In genomic region chr17:45197555-45198334, GRCh38 we compare ENCODE assay signal across 8 cellular contexts. TPM values are rescaled to one million over a fixed set of nuclear protein-coding genes. Genes with fewer than 3 reads are reported as not detected.
DNase-seq lines count a peak whose midpoint lies in the region; ATAC-seq and TF ChIP-seq lines count a peak whose summit lies in the region.

No MANE protein-coding gene starts in this region.

- H3K27me3 ChIP-seq in kidney epithelial cell (ENCODE audit: control insufficient read depth, insufficient read depth, low read length): no peaks in the 10 kb centered on the region

- TF ChIP-seq CTCF in GM10266 (IDR thresholded peaks at IDR 0.05; ENCODE audit: control insufficient read depth, insufficient read depth, low read depth, missing control alignments) (peak; percentile 100), kidney epithelial cell (IDR thresholded peaks at IDR 0.05; ENCODE audit: insufficient read depth, low read length, poor library complexity, severe bottlenecking) (peak; percentile 100)

- no peak overlapping the region for H3K4me3 ChIP-seq in kidney epithelial cell (ENCODE audit: low read depth, low read length)

- H3K36me3 ChIP-seq in kidney epithelial cell (ENCODE audit: control insufficient read depth, insufficient read depth, low read length): no peaks in the 10 kb centered on the region

- DNase-seq in GM10266 (ENCODE audit: extremely low spot score) (peak; percentile 85), NCI-H2227 treated with DMSO at 0.1 percent for 48 hours (lab: John Stamatoyannopoulos, UW) (peak; percentile 64), cerebellar cortex (ENCODE audit: low spot score) (peak; percentile 88), kidney epithelial cell (ENCODE audit: low read depth) (no peak), NCI-H1048 (lab: John Stamatoyannopoulos, UW) (no peak)
- DNase-seq in stimulated activated CD4-positive, alpha-beta T cell treated with anti-CD3 and anti-CD28 coated beads, Interleukin-15, amount 100 ng/mL, for 24 hours: peak; percentile 94

- peak; percentile 82 for ATAC-seq in HG03066 (IDR thresholded peaks at IDR 0.05; ENCODE audit: low read depth, unreplicated experiment)
- peak; percentile 97 to 100 for ATAC-seq in activated CD4-positive, CD25-positive, alpha-beta regulatory T cell treated with anti-CD3 and anti-CD28 coated beads, Interleukin-2, amount 50 U/mL, for 24 hours

RNA-seq across cellular contexts. Expression of gene FMNL1, which starts 23.9 kb away (rescaled TPM):
- total RNA-seq in kidney epithelial cell: 26.0 and 27.5 TPM in 2 replicates

RNA-seq across cellular contexts. Expression of gene HEXIM2, which starts 36.1 kb away (rescaled TPM):
- 7.7 and 10.4 TPM in 2 replicates for total RNA-seq in kidney epithelial cell

RNA-seq across cellular contexts. Expression of gene HEXIM1, which starts 49.5 kb away (rescaled TPM):
- 17.9 and 20.0 TPM in 2 replicates for total RNA-seq in kidney epithelial cell

Comparison
In these comparisons a context has a peak if more than half of its experiments do, and no peak if none do; other contexts are left out.
1. DNase-seq: peak in GM10266 (single experiment), NCI-H2227 treated with DMSO at 0.1 percent for 48 hours (single experiment), cerebellar cortex (single experiment) and stimulated activated CD4-positive, alpha-beta T cell treated with anti-CD3 and anti-CD28 coated beads, Interleukin-15, amount 100 ng/mL, for 24 hours (single experiment); none in kidney epithelial cell (single experiment) and NCI-H1048 (single experiment).